Comparison of ENCODE assay signal across 10 cellular contexts in genomic region chr14:101360045-101360931, GRCh38.
DNase-seq lines count a peak whose midpoint lies in the region; ATAC-seq and TF ChIP-seq lines count a peak whose summit lies in the region.
"Had no signal": no experiment of that assay in that cellular context is flagged by ENCODE, and none has a peak within 500 bp of the region (broad histone marks: within the 10 kb centered on the region; RNA-seq: fewer than 3 reads in every experiment).

No MANE protein-coding gene starts in this region.

- H3K9me3 ChIP-seq in esophagus muscularis mucosa (peaks cover 0 to 10% (median 3%) of the 10 kb centered on the region in 4 donors), testis (no peaks in the 10 kb centered on the region)

- TF ChIP-seq POLR2A in esophagus muscularis mucosa (IDR thresholded peaks at IDR 0.05; ENCODE audit: low read depth) (no peak), testis (IDR thresholded peaks at IDR 0.05) (no peak)

- peaks cover 0 to 69% (median 64%) of the 10 kb centered on the region in 4 donors for H3K4me1 ChIP-seq in esophagus muscularis mucosa
- H3K4me1 ChIP-seq in testis: peaks cover 45% of the 10 kb centered on the region

- 32% methylated on average over 21 of the region's 22 CpGs for WGBS in esophagus muscularis mucosa
- 33 to 41% methylated on average over 10 to 22 of the region's 22 CpGs for WGBS in testis, 2 donors

- H3K27me3 ChIP-seq in esophagus muscularis mucosa (no peaks in the 10 kb centered on the region), testis (no peaks in the 10 kb centered on the region)

- peak; percentile 68 for TF ChIP-seq EP300 in esophagus muscularis mucosa (IDR thresholded peaks at IDR 0.05)

- H3K27ac ChIP-seq in esophagus muscularis mucosa (replicated peaks in 1 of 4) (peak overlapping the region; percentile 76 to 85 (median 77)), testis (peak overlapping the region; percentile 63 to 67)

- intact Hi-C loops in esophagus muscularis mucosa (cut with DNase I): no loop called here
- intact Hi-C loops in testis (cut with DNase I; ENCODE audit: low total_unique reads): loop anchor here (10.0 kb wide), 1 partner anchor 115 kb away; no protein-coding TSS in a partner anchor

- TF ChIP-seq CTCF in esophagus muscularis mucosa (IDR thresholded peaks at IDR 0.05) (no peak), testis (IDR thresholded peaks at IDR 0.05) (no peak)

- H3K4me3 ChIP-seq in esophagus muscularis mucosa (peak overlapping the region in 3 of 4 donors; percentile 4 to 15 (median 10)), testis (no peak overlapping the region)

- ATAC-seq in GM18502 (IDR thresholded peaks at IDR 0.05; ENCODE audit: poor library complexity, unreplicated experiment): no peak

- H3K36me3 ChIP-seq in esophagus muscularis mucosa (no peaks in the 10 kb centered on the region), testis (ENCODE audit: low read depth, missing control alignments) (no peaks in the 10 kb centered on the region)

- DNase-seq in NCI-H187 (lab: John Stamatoyannopoulos, UW) (peak; percentile 75 to 76), esophagus muscularis mucosa (ENCODE audit: extremely low spot score) (peak; percentile 97), mucosa of gallbladder (ENCODE audit: low spot score) (peak; percentile 28), testis (peak; percentile 66), ecto neural progenitor cell (ENCODE audit: low spot score) (no peak)
- DNase-seq in activated CD4-positive, alpha-beta T cell treated with anti-CD3 and anti-CD28 coated beads, Interleukin-2, amount 50 U/mL, for 4 hours: no peak
- DNase-seq: DMS153, midbrain, NCI-H524 had no signal

Comparison
In these comparisons a context has a peak if more than half of its experiments do, and no peak if none do; other contexts are left out.
1. DNase-seq: peak in NCI-H187 (2 of 2), esophagus muscularis mucosa (single experiment), mucosa of gallbladder (single experiment) and testis (single experiment); none in ecto neural progenitor cell (single experiment) and activated CD4-positive, alpha-beta T cell treated with anti-CD3 and anti-CD28 coated beads, Interleukin-2, amount 50 U/mL, for 4 hours (0 of 2).
2. H3K4me3 ChIP-seq: peak in esophagus muscularis mucosa (3 of 4); none in testis (0 of 2).